In the genomic region with DNA sequence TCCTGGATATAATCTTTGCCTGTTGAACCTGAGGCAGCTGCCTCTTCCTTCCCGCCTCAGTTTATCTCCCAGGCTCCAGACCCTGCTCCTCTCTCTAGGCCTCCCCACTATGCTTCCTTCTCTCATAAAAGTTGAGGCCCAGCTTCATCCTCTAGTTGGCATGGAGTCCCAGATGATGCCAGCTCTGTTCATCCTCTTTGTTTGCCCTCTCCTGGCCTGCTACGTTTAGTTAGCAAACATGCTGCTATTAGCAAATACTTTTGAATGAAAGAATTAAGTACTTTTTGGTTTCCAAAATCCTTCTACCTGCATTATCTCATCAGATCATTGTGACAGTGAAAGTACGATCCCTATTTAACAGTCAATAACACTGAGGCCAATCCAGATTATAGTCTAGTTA, we compare ENCODE assay signal across 22 cellular contexts.
DNase-seq lines count a peak whose midpoint lies in the region; ATAC-seq and TF ChIP-seq lines count a peak whose summit lies in the region.
"Had no signal": no experiment of that assay in that cellular context is flagged by ENCODE, and none has a peak within 500 bp of the region (broad histone marks: within the 10 kb centered on the region; RNA-seq: fewer than 3 reads in every experiment).

No MANE protein-coding gene starts in this region.

- H3K4me1 ChIP-seq in Karpas-422 (ENCODE audit: low read length), result peaks cover 67% of the 10 kb centered on the region
- H3K4me1 ChIP-seq: SJSA1 had no signal

- no peaks in the 10 kb centered on the region for H3K9me2 ChIP-seq in Karpas-422 (replicated peaks; ENCODE audit: insufficient read depth, low read length)

- no peaks in the 10 kb centered on the region for H3K27me3 Mint-ChIP-seq in T-helper 1 cell treated with Interleukin-12 subunit alpha and Interleukin-12 subunit beta and Interleukin-4 antibody, amounts not matched to agents 30 μg/mL and 1 μg/mL, for 36 hours (ENCODE audit: low read depth)
- no peaks in the 10 kb centered on the region for H3K27me3 Mint-ChIP-seq in activated B cell treated with CpG ODN at 0.5 μM for 24 hours
- H3K27me3 Mint-ChIP-seq in stimulated activated memory B cell treated with anti-CD40 and anti-IgM and Interleukin-4, amounts not matched to agents 10 μg/mL and 1 μg/mL and 100 μg/mL, for 72 hours, result no peaks in the 10 kb centered on the region
- no peaks in the 10 kb centered on the region for H3K27me3 Mint-ChIP-seq in activated CD4-positive, alpha-beta memory T cell treated with anti-CD3 and anti-CD28 coated beads for 36 hours

- H3K27ac ChIP-seq in Karpas-422 (ENCODE audit: low read length), result peak overlapping the region; percentile 100
- H3K27ac ChIP-seq: 22Rv1, C4-2B, SJSA1 had no signal

- no peak overlapping the region for H2AFZ ChIP-seq in Karpas-422 (ENCODE audit: low read length)

- no peaks in the 10 kb centered on the region for H3K79me2 ChIP-seq in Karpas-422 (ENCODE audit: low read length)

- TF ChIP-seq CTCF in activated B cell treated with CpG ODN at 0.5 μM for 24 hours (IDR thresholded peaks at IDR 0.05), result no peak

- H3K36me3 ChIP-seq in Karpas-422 (ENCODE audit: insufficient read depth, low read length), result no peaks in the 10 kb centered on the region
- H3K36me3 ChIP-seq: MG63, SJSA1 had no signal

- H3K9me3 Mint-ChIP-seq in T-helper 1 cell treated with Interleukin-12 subunit alpha and Interleukin-12 subunit beta and Interleukin-4 antibody, amounts not matched to agents 30 μg/mL and 1 μg/mL, for 36 hours, result peaks cover 28% of the 10 kb centered on the region
- no peaks in the 10 kb centered on the region for H3K9me3 Mint-ChIP-seq in activated B cell treated with CpG ODN at 0.5 μM for 24 hours
- H3K9me3 Mint-ChIP-seq in stimulated activated memory B cell treated with anti-CD40 and anti-IgM and Interleukin-4, amounts not matched to agents 10 μg/mL and 1 μg/mL and 100 μg/mL, for 72 hours, result no peaks in the 10 kb centered on the region
- peaks cover 11% of the 10 kb centered on the region for H3K9me3 Mint-ChIP-seq in activated CD4-positive, alpha-beta memory T cell treated with anti-CD3 and anti-CD28 coated beads for 36 hours

- peak overlapping the region; percentile 70 for H3K4me2 ChIP-seq in Karpas-422 (ENCODE audit: low read depth, low read length, poor library complexity, severe bottlenecking)

- H3K9ac ChIP-seq in Karpas-422 (ENCODE audit: low read length), result peak overlapping the region; percentile 68

- POLR2A ChIA-PET in activated B cell treated with CpG ODN at 0.5 μM for 24 hours (lab: Charles Lee), result interaction anchor here (0.7 to 1.0 kb wide), 3 partner anchors 10 to 538 kb away, joined by 3 to 4 read pairs (median 3); no protein-coding TSS in a partner anchor
- POLR2A ChIA-PET in activated CD4-positive, alpha-beta memory T cell treated with anti-CD3 and anti-CD28 coated beads for 36 hours (lab: Charles Lee), result no interaction called here

- DNase-seq in T-helper 1 cell (no peak), Karpas-422 (peak; percentile 59), activated B cell treated with CpG ODN at 0.5 μM for 24 hours (no peak), posterior cingulate gyrus (no peak), superior temporal gyrus (ENCODE audit: extremely low spot score) (no peak)
- DNase-seq in activated CD4-positive, alpha-beta memory T cell treated with anti-CD3 and anti-CD28 coated beads for 36 hours, result no peak
- DNase-seq: ACHN, DMS53, EL, GF-D8, MG63, NCI-H1105, NCI-H2029 treated with DMSO at 0.1 percent for 48 hours, NCI-H2171, NCI-H345, NCI-H524 treated with DMSO at 0.1 percent for 48 hours had no signal

- H3K9me3 ChIP-seq in Karpas-422 (ENCODE audit: low read length), result no peaks in the 10 kb centered on the region; the same call in 1 of the 2 replicates
- H3K9me3 ChIP-seq: MG63, SJSA1 had no signal

- CTCF ChIA-PET in activated B cell treated with CpG ODN at 0.5 μM for 24 hours (lab: Charles Lee), result no interaction called here
- CTCF ChIA-PET in activated CD4-positive, alpha-beta memory T cell treated with anti-CD3 and anti-CD28 coated beads for 36 hours (lab: Charles Lee), result no interaction called here

- peak overlapping the region; percentile 46 for H3K4me3 ChIP-seq in Karpas-422 (ENCODE audit: low read length)
- H3K4me3 ChIP-seq: MG63, SJSA1 had no signal

- peak overlapping the region; percentile 39 for H3K27ac Mint-ChIP-seq in T-helper 1 cell treated with Interleukin-12 subunit alpha and Interleukin-12 subunit beta and Interleukin-4 antibody, amounts not matched to agents 30 μg/mL and 1 μg/mL, for 36 hours
- H3K27ac Mint-ChIP-seq in activated B cell treated with CpG ODN at 0.5 μM for 24 hours, result peak overlapping the region; percentile 85
- peak overlapping the region; percentile 67 for H3K27ac Mint-ChIP-seq in stimulated activated memory B cell treated with anti-CD40 and anti-IgM and Interleukin-4, amounts not matched to agents 10 μg/mL and 1 μg/mL and 100 μg/mL, for 72 hours
- H3K27ac Mint-ChIP-seq in activated CD4-positive, alpha-beta memory T cell treated with anti-CD3 and anti-CD28 coated beads for 36 hours, result no peak overlapping the region

- H3K27me3 ChIP-seq in Karpas-422 (ENCODE audit: low read length), result no peaks in the 10 kb centered on the region
- H3K27me3 ChIP-seq: MG63, SJSA1 had no signal

- peaks cover 61% of the 10 kb centered on the region for H3K4me1 Mint-ChIP-seq in T-helper 1 cell treated with Interleukin-12 subunit alpha and Interleukin-12 subunit beta and Interleukin-4 antibody, amounts not matched to agents 30 μg/mL and 1 μg/mL, for 36 hours (ENCODE audit: low read depth)
- H3K4me1 Mint-ChIP-seq in activated B cell treated with CpG ODN at 0.5 μM for 24 hours, result peaks cover 48% of the 10 kb centered on the region
- peaks cover 46% of the 10 kb centered on the region for H3K4me1 Mint-ChIP-seq in stimulated activated memory B cell treated with anti-CD40 and anti-IgM and Interleukin-4, amounts not matched to agents 10 μg/mL and 1 μg/mL and 100 μg/mL, for 72 hours
- H3K4me1 Mint-ChIP-seq in activated CD4-positive, alpha-beta memory T cell treated with anti-CD3 and anti-CD28 coated beads for 36 hours (ENCODE audit: low read depth), result peaks cover 54% of the 10 kb centered on the region

- no peak for ATAC-seq in activated B cell treated with CpG ODN at 0.5 μM for 24 hours (ENCODE audit: low read depth)
- ATAC-seq in stimulated activated memory B cell treated with anti-CD40 and anti-IgM and Interleukin-4, amounts not matched to agents 10 μg/mL and 1 μg/mL and 100 μg/mL, for 72 hours, result no peak
- ATAC-seq: Right ventricle myocardium inferior had no signal

- no peak overlapping the region for H3K4me3 Mint-ChIP-seq in T-helper 1 cell treated with Interleukin-12 subunit alpha and Interleukin-12 subunit beta and Interleukin-4 antibody, amounts not matched to agents 30 μg/mL and 1 μg/mL, for 36 hours
- H3K4me3 Mint-ChIP-seq in activated B cell treated with CpG ODN at 0.5 μM for 24 hours, result peak overlapping the region; percentile 25
- H3K4me3 Mint-ChIP-seq in stimulated activated memory B cell treated with anti-CD40 and anti-IgM and Interleukin-4, amounts not matched to agents 10 μg/mL and 1 μg/mL and 100 μg/mL, for 72 hours, result peak overlapping the region; percentile 25
- H3K4me3 Mint-ChIP-seq in activated CD4-positive, alpha-beta memory T cell treated with anti-CD3 and anti-CD28 coated beads for 36 hours, result no peak overlapping the region

- H4K20me1 ChIP-seq in Karpas-422 (ENCODE audit: insufficient read depth, low read depth, low read length), result no peaks in the 10 kb centered on the region

- peaks cover 28% of the 10 kb centered on the region for H3K36me3 Mint-ChIP-seq in T-helper 1 cell treated with Interleukin-12 subunit alpha and Interleukin-12 subunit beta and Interleukin-4 antibody, amounts not matched to agents 30 μg/mL and 1 μg/mL, for 36 hours (ENCODE audit: low read depth)
- H3K36me3 Mint-ChIP-seq in activated B cell treated with CpG ODN at 0.5 μM for 24 hours (ENCODE audit: low read depth), result no peaks in the 10 kb centered on the region
- H3K36me3 Mint-ChIP-seq in stimulated activated memory B cell treated with anti-CD40 and anti-IgM and Interleukin-4, amounts not matched to agents 10 μg/mL and 1 μg/mL and 100 μg/mL, for 72 hours, result no peaks in the 10 kb centered on the region
- peaks cover 5% of the 10 kb centered on the region for H3K36me3 Mint-ChIP-seq in activated CD4-positive, alpha-beta memory T cell treated with anti-CD3 and anti-CD28 coated beads for 36 hours

- intact Hi-C loops in activated B cell treated with CpG ODN at 0.5 μM for 24 hours (cut with micrococcal nuclease) (loop anchor here (1.0 kb wide), 1 partner anchor 26 kb away; no protein-coding TSS in a partner anchor), posterior cingulate gyrus (cut with DNase I) (no loop called here)
- intact Hi-C loops in activated CD4-positive, alpha-beta memory T cell treated with anti-CD3 and anti-CD28 coated beads for 36 hours (cut with micrococcal nuclease), result no loop called here

Comparison
In these comparisons a context has a peak if more than half of its experiments do, and no peak if none do; other contexts are left out.
1. H3K4me3 Mint-ChIP-seq: peak in activated B cell treated with CpG ODN at 0.5 μM for 24 hours (single experiment) and stimulated activated memory B cell treated with anti-CD40 and anti-IgM and Interleukin-4, amounts not matched to agents 10 μg/mL and 1 μg/mL and 100 μg/mL, for 72 hours (single experiment); none in T-helper 1 cell treated with Interleukin-12 subunit alpha and Interleukin-12 subunit beta and Interleukin-4 antibody, amounts not matched to agents 30 μg/mL and 1 μg/mL, for 36 hours (single experiment) and activated CD4-positive, alpha-beta memory T cell treated with anti-CD3 and anti-CD28 coated beads for 36 hours (single experiment).